In the genomic region with DNA sequence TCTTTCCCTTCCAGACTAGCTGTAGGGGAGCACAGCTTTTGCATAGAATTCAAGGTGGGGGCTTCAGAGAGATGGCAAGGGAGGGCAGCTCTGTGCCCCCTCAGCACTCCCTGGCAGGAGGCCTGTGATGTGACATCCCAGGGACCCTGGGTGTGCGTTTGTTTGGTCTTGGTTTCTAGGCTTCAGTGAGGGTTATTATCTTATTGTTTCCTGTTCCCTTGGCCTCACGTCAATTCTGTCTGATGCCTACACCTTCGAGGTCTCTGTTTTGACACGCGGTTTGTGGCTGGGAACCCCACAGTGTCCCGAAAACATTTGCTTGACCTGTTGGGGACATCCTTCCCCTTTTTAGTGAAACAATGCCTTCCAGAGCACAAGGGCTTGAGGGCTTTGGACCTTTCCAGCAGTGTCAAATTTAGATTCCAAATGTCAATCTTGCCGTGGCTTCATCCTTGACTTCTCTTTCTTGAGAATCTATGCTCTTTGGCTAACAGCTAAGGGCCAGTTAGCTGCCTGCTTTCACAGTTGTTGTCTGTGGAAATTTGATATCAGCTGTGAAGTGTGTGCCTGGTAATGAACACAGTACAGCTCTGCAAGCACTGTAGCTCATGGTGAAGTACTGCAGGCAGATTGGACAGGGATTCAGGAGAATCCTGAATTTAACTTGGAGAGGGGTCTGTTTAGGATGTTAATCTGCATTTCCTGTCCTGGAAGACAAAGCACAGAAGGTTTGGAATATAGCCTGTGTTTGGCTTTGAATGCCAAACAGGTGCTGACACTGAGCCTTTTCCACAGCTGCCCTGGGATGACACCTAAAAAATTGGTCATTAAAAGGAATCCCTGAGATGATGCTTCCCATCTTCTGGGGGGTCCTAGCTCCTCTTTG, we compare ENCODE assay signal across 9 cellular contexts.
DNase-seq lines count a peak whose midpoint lies in the region; ATAC-seq, FAIRE-seq and TF ChIP-seq lines count a peak whose summit lies in the region.
"Had no signal": no experiment of that assay in that cellular context is flagged by ENCODE, and none has a peak within 500 bp of the region (broad histone marks: within the 10 kb centered on the region; RNA-seq: fewer than 3 reads in every experiment).

No MANE protein-coding gene starts in this region.

- no peak overlapping the region for H3K9ac ChIP-seq in GM12878 (ENCODE audit: control insufficient read depth, insufficient read depth, low read length)

- TF ChIP-seq EP300 in GM12878 (IDR thresholded peaks at IDR 0.05; ENCODE audit: borderline replicate concordance in 1 of 2, control insufficient read depth in 1 of 2, low read depth in 2 of 2, low read length in 2 of 2) = peak; percentile 96 to 97

- peaks cover 0 to 3% (median 0%) of the 10 kb centered on the region in 7 donors for H3K9me3 Mint-ChIP-seq in CD14-positive monocyte

- no peaks in the 10 kb centered on the region for H4K20me1 ChIP-seq in GM12878 (ENCODE audit: control insufficient read depth, insufficient read depth)

- ATAC-seq in GM19351 (IDR thresholded peaks at IDR 0.05; ENCODE audit: unreplicated experiment) = peak; percentile 82
- peak; percentile 60 for ATAC-seq in HG03565 (IDR thresholded peaks at IDR 0.05; ENCODE audit: unreplicated experiment)
- peak; percentile 93 for ATAC-seq in GM12878
- no peak for ATAC-seq in HG03280 (IDR thresholded peaks at IDR 0.05; ENCODE audit: unreplicated experiment)

- peak overlapping the region; percentile 25 to 70 (median 63) for H3K27ac Mint-ChIP-seq in CD14-positive monocyte

- POLR2A ChIA-PET in GM12878 (lab: Charles Lee) = interaction anchor here (0.7 to 3.5 kb wide), 7 partner anchors 8 to 92 kb away, joined by 3 to 39 read pairs (median 3); no protein-coding TSS in a partner anchor

- H3K4me1 Mint-ChIP-seq in CD14-positive monocyte = peaks cover 28% of the 10 kb centered on the region

- no peak overlapping the region for H3K4me2 ChIP-seq in GM12878 (ENCODE audit: control insufficient read depth, insufficient read depth)

- DNase-seq in CD14-positive monocyte (ENCODE audit: low spot score) = no peak
- DNase-seq in GM12878 (ENCODE audit: low read depth, low spot score) = no peak
- DNase-seq in anterior cingulate cortex (lab: John Stamatoyannopoulos, UW) = no peak
- DNase-seq in foreskin melanocyte = no peak
- no peak for DNase-seq in foreskin fibroblast

- CTCF ChIA-PET in GM12878 (lab: Yijun Ruan, JAX) = interaction anchor here (0.8 to 3.5 kb wide), 13 partner anchors 10 to 312 kb away, joined by 3 to 16 read pairs (median 7); no protein-coding TSS in a partner anchor

- FAIRE-seq in GM12878 (lab: Jason Lieb, UNC) = no peak
- FAIRE-seq: colon had no signal

- no peaks in the 10 kb centered on the region for H3K9me3 ChIP-seq in GM12878 (replicated peaks; ENCODE audit: control insufficient read depth, insufficient read depth, low read length)

- intact Hi-C loops in CD14-positive monocyte (cut with micrococcal nuclease) (no loop called here), GM12878 (cut with micrococcal nuclease; ENCODE audit: unreplicated experiment) (no loop called here)

- H3K4me3 ChIP-seq in GM12878 (no peak overlapping the region), foreskin fibroblast (ENCODE audit: low read depth in 1 of 2, low read length in 2 of 2) (no peak overlapping the region)

- no peaks in the 10 kb centered on the region; the same call in 1 of the 2 replicates for H3K4me1 ChIP-seq in GM12878 (ENCODE audit: control insufficient read depth, insufficient read depth, low read length)

- H3K27me3 Mint-ChIP-seq in CD14-positive monocyte (ENCODE audit: low read depth in 3 of 3) = no peaks in the 10 kb centered on the region

- 0 out of 2 replicates have a peak, but pooled peaks have one; percentile 3 for TF ChIP-seq RAD21 in GM12878 (IDR thresholded peaks at IDR 0.05; ENCODE audit: insufficient read depth, low read depth, low read length)

- H2AFZ ChIP-seq in GM12878 (ENCODE audit: control insufficient read depth, low read depth, low read length) = no peak overlapping the region

- peak overlapping the region in 1 of 2 donors; percentile 42 for H3K4me3 Mint-ChIP-seq in CD14-positive monocyte

- no peak overlapping the region for H3K27ac ChIP-seq in GM12878 (ENCODE audit: control insufficient read depth, insufficient read depth)

- WGBS in GM12878 (ENCODE audit: insufficient coverage, insufficient replicate concordance, low lambda C conversion rate, missing lambda C conversion rate) = 2% methylated on average over 7 of the region's 7 CpGs

- SMC1A ChIA-PET in GM12878 (lab: Charles Lee; ENCODE audit: uncharacterized antibody, unreplicated experiment) = interaction anchor here (0.6 to 7.2 kb wide), 28 partner anchors 8 to 230 kb away, joined by 3 to 105 read pairs (median 6); no protein-coding TSS in a partner anchor

- TF ChIP-seq POLR2A in GM12878 (IDR thresholded peaks at IDR 0.05; ENCODE audit: low read depth, low read length) = no peak

- no peaks in the 10 kb centered on the region for H3K79me2 ChIP-seq in GM12878 (ENCODE audit: control insufficient read depth, insufficient read depth, low read length)

- RAD21 ChIA-PET in GM12878 (lab: Charles Lee; ENCODE audit: unreplicated experiment) = interaction anchor here (0.6 to 3.5 kb wide), 24 partner anchors 9 to 247 kb away, joined by 3 to 37 read pairs (median 4); no protein-coding TSS in a partner anchor

- TF ChIP-seq CTCF in CD14-positive monocyte (IDR thresholded peaks at IDR 0.05) = no peak
- peak in 1 of 3 experiments; percentile 7; a peak in 1 of 6 replicates for TF ChIP-seq CTCF in GM12878 (IDR thresholded peaks at IDR 0.05 in 2 of 3, conservative IDR thresholded peaks at IDR 0.05 in 1 of 3; ENCODE audit: control insufficient read depth in 2 of 3, extremely low read depth in 1 of 3, insufficient read depth in 1 of 3, low read depth in 3 of 3, low read length in 3 of 3)
- TF ChIP-seq CTCF in foreskin fibroblast (IDR thresholded peaks at IDR 0.05; ENCODE audit: low read depth, low read length) = no peak

- H3K36me3 Mint-ChIP-seq in CD14-positive monocyte = no peaks in the 10 kb centered on the region

- in situ Hi-C loops in GM12878 (cut with MboI) = no loop called here

- no peaks in the 10 kb centered on the region for H3K27me3 ChIP-seq in GM12878 (replicated peaks in 1 of 2; ENCODE audit: control insufficient read depth in 2 of 2, insufficient read depth in 2 of 2, low read length in 1 of 2)

- BruUV-seq in GM12878 (replicated peaks; lab: Mats Ljungman, UMichigan) = no TSS peak

- H3K36me3 ChIP-seq in GM12878 (ENCODE audit: control insufficient read depth in 2 of 2, insufficient read depth in 2 of 2, low read length in 1 of 2) = no peaks in the 10 kb centered on the region

TF ChIP-seq in GM12878, 131 proteins besides CTCF, POLR2A, EP300 and RAD21 (continues in another document):
- TF ChIP-seq, protein P1, sequence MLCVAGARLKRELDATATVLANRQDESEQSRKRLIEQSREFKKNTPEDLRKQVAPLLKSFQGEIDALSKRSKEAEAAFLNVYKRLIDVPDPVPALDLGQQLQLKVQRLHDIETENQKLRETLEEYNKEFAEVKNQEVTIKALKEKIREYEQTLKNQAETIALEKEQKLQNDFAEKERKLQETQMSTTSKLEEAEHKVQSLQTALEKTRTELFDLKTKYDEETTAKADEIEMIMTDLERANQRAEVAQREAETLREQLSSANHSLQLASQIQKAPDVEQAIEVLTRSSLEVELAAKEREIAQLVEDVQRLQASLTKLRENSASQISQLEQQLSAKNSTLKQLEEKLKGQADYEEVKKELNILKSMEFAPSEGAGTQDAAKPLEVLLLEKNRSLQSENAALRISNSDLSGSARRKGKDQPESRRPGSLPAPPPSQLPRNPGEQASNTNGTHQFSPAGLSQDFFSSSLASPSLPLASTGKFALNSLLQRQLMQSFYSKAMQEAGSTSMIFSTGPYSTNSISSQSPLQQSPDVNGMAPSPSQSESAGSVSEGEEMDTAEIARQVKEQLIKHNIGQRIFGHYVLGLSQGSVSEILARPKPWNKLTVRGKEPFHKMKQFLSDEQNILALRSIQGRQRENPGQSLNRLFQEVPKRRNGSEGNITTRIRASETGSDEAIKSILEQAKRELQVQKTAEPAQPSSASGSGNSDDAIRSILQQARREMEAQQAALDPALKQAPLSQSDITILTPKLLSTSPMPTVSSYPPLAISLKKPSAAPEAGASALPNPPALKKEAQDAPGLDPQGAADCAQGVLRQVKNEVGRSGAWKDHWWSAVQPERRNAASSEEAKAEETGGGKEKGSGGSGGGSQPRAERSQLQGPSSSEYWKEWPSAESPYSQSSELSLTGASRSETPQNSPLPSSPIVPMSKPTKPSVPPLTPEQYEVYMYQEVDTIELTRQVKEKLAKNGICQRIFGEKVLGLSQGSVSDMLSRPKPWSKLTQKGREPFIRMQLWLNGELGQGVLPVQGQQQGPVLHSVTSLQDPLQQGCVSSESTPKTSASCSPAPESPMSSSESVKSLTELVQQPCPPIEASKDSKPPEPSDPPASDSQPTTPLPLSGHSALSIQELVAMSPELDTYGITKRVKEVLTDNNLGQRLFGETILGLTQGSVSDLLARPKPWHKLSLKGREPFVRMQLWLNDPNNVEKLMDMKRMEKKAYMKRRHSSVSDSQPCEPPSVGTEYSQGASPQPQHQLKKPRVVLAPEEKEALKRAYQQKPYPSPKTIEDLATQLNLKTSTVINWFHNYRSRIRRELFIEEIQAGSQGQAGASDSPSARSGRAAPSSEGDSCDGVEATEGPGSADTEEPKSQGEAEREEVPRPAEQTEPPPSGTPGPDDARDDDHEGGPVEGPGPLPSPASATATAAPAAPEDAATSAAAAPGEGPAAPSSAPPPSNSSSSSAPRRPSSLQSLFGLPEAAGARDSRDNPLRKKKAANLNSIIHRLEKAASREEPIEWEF (IDR thresholded peaks at IDR 0.05; ENCODE audit: insufficient replicate concordance, low read depth, low read length) = no peak
- TF ChIP-seq NFXL1 (IDR thresholded peaks at IDR 0.05; ENCODE audit: borderline replicate concordance) (no peak), WRNIP1 (IDR thresholded peaks at IDR 0.05; ENCODE audit: borderline replicate concordance, low read depth, low read length) (no peak), IKZF2 (IDR thresholded peaks at IDR 0.05) (peak; percentile 91), IKZF1 (conservative IDR thresholded peaks at IDR 0.05) (peak; percentile 92)
- TF ChIP-seq, protein P2, sequence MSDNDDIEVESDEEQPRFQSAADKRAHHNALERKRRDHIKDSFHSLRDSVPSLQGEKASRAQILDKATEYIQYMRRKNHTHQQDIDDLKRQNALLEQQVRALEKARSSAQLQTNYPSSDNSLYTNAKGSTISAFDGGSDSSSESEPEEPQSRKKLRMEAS (IDR thresholded peaks at IDR 0.05; ENCODE audit: low read depth, low read length) = peak; percentile 76; the same call in 1 of the 2 replicates
- TF ChIP-seq, protein P3, sequence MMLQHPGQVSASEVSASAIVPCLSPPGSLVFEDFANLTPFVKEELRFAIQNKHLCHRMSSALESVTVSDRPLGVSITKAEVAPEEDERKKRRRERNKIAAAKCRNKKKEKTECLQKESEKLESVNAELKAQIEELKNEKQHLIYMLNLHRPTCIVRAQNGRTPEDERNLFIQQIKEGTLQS (IDR thresholded peaks at IDR 0.05; ENCODE audit: borderline replicate concordance, extremely low read depth, low read depth, low read length) = no peak
